Comparison of ENCODE assay signal across 11 cellular contexts in genomic region chr18:46421973-46422551, GRCh38.
"Had no signal": no experiment of that assay in that cellular context is flagged by ENCODE, and none has a peak within 500 bp of the region (broad histone marks: within the 10 kb centered on the region; RNA-seq: fewer than 3 reads in every experiment).

No MANE protein-coding gene starts in this region.

- H3K79me2 ChIP-seq: hepatocyte had no signal

- H3K27ac Mint-ChIP-seq: activated CD4-positive, alpha-beta T cell treated with anti-CD3 and anti-CD28 coated beads, Interleukin-2, amount 10 ng/mL, durations not matched to agents 24 days and 14 days; activated naive CD4-positive, alpha-beta T cell treated with anti-CD3 and anti-CD28 coated beads for 36 hours; activated T-helper 2 cell treated with anti-CD3 and anti-CD28 coated beads, Interferon-gamma antibody, Interleukin-2, Interleukin-4, amounts not matched to agents 10 μg/mL and 5 μg/mL and 100 μg/mL, durations not matched to agents 14 hours and 24 hours and 36 hours; stimulated activated memory B cell treated with anti-CD40 and anti-IgM and Interleukin-4, amounts not matched to agents 10 μg/mL and 1 μg/mL and 100 μg/mL, for 72 hours had no signal

- H3K4me3 ChIP-seq: ascending aorta, hepatocyte, ovary had no signal

- H3K27ac ChIP-seq: ascending aorta, hepatocyte, ovary had no signal

- H3K9me3 ChIP-seq: ascending aorta, ovary had no signal

- H3K4me2 ChIP-seq: hepatocyte had no signal

- H3K27me3 ChIP-seq: ascending aorta, hepatocyte, ovary had no signal

- H3K4me3 Mint-ChIP-seq: activated CD4-positive, alpha-beta T cell treated with anti-CD3 and anti-CD28 coated beads, Interleukin-2, amount 10 ng/mL, durations not matched to agents 24 days and 14 days; activated naive CD4-positive, alpha-beta T cell treated with anti-CD3 and anti-CD28 coated beads for 36 hours; stimulated activated memory B cell treated with anti-CD40 and anti-IgM and Interleukin-4, amounts not matched to agents 10 μg/mL and 1 μg/mL and 100 μg/mL, for 72 hours had no signal

- H2AFZ ChIP-seq: hepatocyte had no signal

- H3K36me3 ChIP-seq: ascending aorta, ovary had no signal

- ATAC-seq: esophagus mucosa; stimulated activated memory B cell treated with anti-CD40 and anti-IgM and Interleukin-4, amounts not matched to agents 10 μg/mL and 1 μg/mL and 100 μg/mL, for 72 hours had no signal

- H3K9me3 Mint-ChIP-seq: activated CD4-positive, alpha-beta T cell treated with anti-CD3 and anti-CD28 coated beads, Interleukin-2, amount 10 ng/mL, durations not matched to agents 24 days and 14 days; activated naive CD4-positive, alpha-beta T cell treated with anti-CD3 and anti-CD28 coated beads for 36 hours; activated T-helper 2 cell treated with anti-CD3 and anti-CD28 coated beads, Interferon-gamma antibody, Interleukin-2, Interleukin-4, amounts not matched to agents 10 μg/mL and 5 μg/mL and 100 μg/mL, durations not matched to agents 14 hours and 24 hours and 36 hours; stimulated activated memory B cell treated with anti-CD40 and anti-IgM and Interleukin-4, amounts not matched to agents 10 μg/mL and 1 μg/mL and 100 μg/mL, for 72 hours had no signal

- FAIRE-seq: urothelium cell line had no signal

- H3K27me3 Mint-ChIP-seq: activated CD4-positive, alpha-beta T cell treated with anti-CD3 and anti-CD28 coated beads, Interleukin-2, amount 10 ng/mL, durations not matched to agents 24 days and 14 days; stimulated activated memory B cell treated with anti-CD40 and anti-IgM and Interleukin-4, amounts not matched to agents 10 μg/mL and 1 μg/mL and 100 μg/mL, for 72 hours had no signal

- H3K36me3 Mint-ChIP-seq: stimulated activated memory B cell treated with anti-CD40 and anti-IgM and Interleukin-4, amounts not matched to agents 10 μg/mL and 1 μg/mL and 100 μg/mL, for 72 hours had no signal

- DNase-seq: activated CD4-positive, alpha-beta T cell treated with anti-CD3 and anti-CD28 coated beads, Interleukin-2, amount 10 ng/mL, durations not matched to agents 24 days and 14 days; activated CD4-positive, CD25-positive, alpha-beta regulatory T cell; activated naive CD4-positive, alpha-beta T cell treated with anti-CD3 and anti-CD28 coated beads for 36 hours; ovary; stimulated activated CD4-positive, alpha-beta T cell treated with anti-CD3 and anti-CD28 coated beads, Interleukin-2, amount 100 ng/mL, for 48 hours had no signal
